In genomic region chr16:10979717-10980601, GRCh38 we compare ENCODE assay signal across 1 cellular context.
TF ChIP-seq lines count a peak whose summit lies in the region.

No MANE protein-coding gene starts in this region.

TF ChIP-seq in SK-N-SH treated with all-trans-retinoic acid at 6 μM for 48 hours, 23 proteins besides CTCF, POLR2A, EP300 and RAD21 (continued from another document):
- TF ChIP-seq TSHZ2 (CRISPR knock-in tag; IDR thresholded peaks at IDR 0.05) (no peak), ISL1 (CRISPR knock-in tag; IDR thresholded peaks at IDR 0.05) (no peak)
